ENCODE assay signal across 24 cellular contexts in the genomic region with DNA sequence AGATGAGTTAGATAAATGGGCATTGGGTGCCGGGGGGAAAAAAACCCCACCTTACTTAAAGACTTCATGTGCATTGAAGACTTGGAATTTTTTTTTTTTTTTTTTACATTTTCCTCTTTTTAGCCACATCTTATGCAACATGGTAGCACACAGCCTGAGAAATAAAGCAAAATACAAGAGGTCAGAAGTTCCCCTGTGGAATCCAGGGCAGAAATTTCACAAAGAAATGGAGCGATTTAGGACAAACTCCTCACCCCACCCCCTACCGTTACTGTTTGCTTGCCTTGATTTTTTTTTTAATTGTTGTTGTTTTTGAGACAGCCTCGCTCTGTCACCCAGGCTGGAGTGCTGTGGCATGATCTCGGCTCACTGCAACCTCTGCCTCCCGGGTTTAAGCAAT.
DNase-seq lines count a peak whose midpoint lies in the region; ATAC-seq lines count a peak whose summit lies in the region.
"Had no signal": no experiment of that assay in that cellular context is flagged by ENCODE, and none has a peak within 500 bp of the region (broad histone marks: within the 10 kb centered on the region; RNA-seq: fewer than 3 reads in every experiment).

No MANE protein-coding gene starts in this region.

- H3K27me3 Mint-ChIP-seq in T-helper 1 cell treated with Interleukin-12 subunit alpha and Interleukin-12 subunit beta and Interleukin-4 antibody, amounts not matched to agents 30 μg/mL and 1 μg/mL, for 36 hours (ENCODE audit: low read depth), result no peaks in the 10 kb centered on the region
- H3K27me3 Mint-ChIP-seq in CD4-positive, CD25-positive, alpha-beta regulatory T cell, result peaks cover 27% of the 10 kb centered on the region
- no peaks in the 10 kb centered on the region for H3K27me3 Mint-ChIP-seq in T-cell
- H3K27me3 Mint-ChIP-seq in memory B cell, result peaks cover 3% of the 10 kb centered on the region
- H3K27me3 Mint-ChIP-seq: brain had no signal

- intact Hi-C loops in posterior vena cava (cut with DNase I), result loop anchor here in 1 of 2 donors (1.0 kb wide), 1 partner anchor 36 kb away; no protein-coding TSS in a partner anchor

- no peaks in the 10 kb centered on the region for H3K9me3 ChIP-seq in CD4-positive, CD25-positive, alpha-beta regulatory T cell (ENCODE audit: control insufficient read depth in 2 of 2, low read length in 2 of 2)
- H3K9me3 ChIP-seq: HAP-1, heart left ventricle, stomach, upper lobe of right lung had no signal

- H3K4me1 Mint-ChIP-seq in T-helper 1 cell treated with Interleukin-12 subunit alpha and Interleukin-12 subunit beta and Interleukin-4 antibody, amounts not matched to agents 30 μg/mL and 1 μg/mL, for 36 hours (ENCODE audit: low read depth), result peaks cover 13% of the 10 kb centered on the region
- H3K4me1 Mint-ChIP-seq in CD4-positive, CD25-positive, alpha-beta regulatory T cell, result peaks cover 0 to 20% (median 7%) of the 10 kb centered on the region in 4 donors
- H3K4me1 Mint-ChIP-seq in T-cell (peaks cover 23 to 30% (median 25%) of the 10 kb centered on the region in 3 donors), memory B cell (peaks cover 5% of the 10 kb centered on the region)

- DNase-seq in T-helper 1 cell, result no peak
- no peak for DNase-seq in CD4-positive, CD25-positive, alpha-beta regulatory T cell
- no peak for DNase-seq in T-cell
- no peak for DNase-seq in memory B cell (ENCODE audit: low spot score in 2 of 2)
- no peak for DNase-seq in cortex of kidney (lab: John Stamatoyannopoulos, UW)
- DNase-seq in posterior vena cava (ENCODE audit: low spot score), result no peak
- DNase-seq: activated CD4-positive, alpha-beta T cell treated with anti-CD3 and anti-CD28 coated beads for 1 hour; AML-193; Calu3; EL; heart left ventricle; left ventricle myocardium superior; NCI-H1105 treated with DMSO at 0.1 percent for 48 hours; NCI-H510A; stimulated activated CD4-positive, alpha-beta T cell treated with anti-CD3 and anti-CD28 coated beads, Interleukin-4, amount 100 ng/mL, for 1 hour; stomach; upper lobe of right lung had no signal

- CTCF ChIA-PET in T-cell (lab: Charles Lee), result interaction anchor here in 1 of 2 donors (0.7 kb wide), 1 partner anchor 309 kb away, joined by 3 read pairs; no protein-coding TSS in a partner anchor

- ATAC-seq in CD4-positive, CD25-positive, alpha-beta regulatory T cell (ENCODE audit: low read depth in 2 of 2), result no peak
- ATAC-seq in T-cell (replicated peaks in 1 of 4), result no peak
- no peak for ATAC-seq in memory B cell (ENCODE audit: low read depth)
- no peak for ATAC-seq in HG03159 (IDR thresholded peaks at IDR 0.05; ENCODE audit: unreplicated experiment)
- ATAC-seq: heart left ventricle, left ventricle myocardium superior, SK-N-SH treated with all-trans-retinoic acid at 6 μM for 48 hours, upper lobe of right lung had no signal

- H3K4me1 ChIP-seq in CD4-positive, CD25-positive, alpha-beta regulatory T cell (ENCODE audit: control insufficient read depth, insufficient read depth, low read length, poor library complexity, severe bottlenecking), result no peaks in the 10 kb centered on the region

- peak overlapping the region; percentile 90 for H3K27ac Mint-ChIP-seq in T-helper 1 cell treated with Interleukin-12 subunit alpha and Interleukin-12 subunit beta and Interleukin-4 antibody, amounts not matched to agents 30 μg/mL and 1 μg/mL, for 36 hours
- H3K27ac Mint-ChIP-seq in CD4-positive, CD25-positive, alpha-beta regulatory T cell, result peak overlapping the region in 1 of 3 donors; percentile 83
- H3K27ac Mint-ChIP-seq in T-cell, result peak overlapping the region; percentile 88 to 95
- peak overlapping the region; percentile 84 for H3K27ac Mint-ChIP-seq in memory B cell
- H3K27ac Mint-ChIP-seq: brain had no signal

- H3K27ac ChIP-seq in CD4-positive, CD25-positive, alpha-beta regulatory T cell (ENCODE audit: insufficient read depth, low read length, poor library complexity, severe bottlenecking), result no peak overlapping the region
- H3K27ac ChIP-seq: 22Rv1, RWPE1 had no signal

- no peak overlapping the region for H3K4me3 ChIP-seq in CD4-positive, CD25-positive, alpha-beta regulatory T cell (ENCODE audit: low read depth, low read length)
- H3K4me3 ChIP-seq: HAP-1, stomach had no signal

- no peaks in the 10 kb centered on the region for H3K36me3 Mint-ChIP-seq in T-helper 1 cell treated with Interleukin-12 subunit alpha and Interleukin-12 subunit beta and Interleukin-4 antibody, amounts not matched to agents 30 μg/mL and 1 μg/mL, for 36 hours (ENCODE audit: low read depth)
- no peaks in the 10 kb centered on the region for H3K36me3 Mint-ChIP-seq in CD4-positive, CD25-positive, alpha-beta regulatory T cell
- H3K36me3 Mint-ChIP-seq in T-cell (no peaks in the 10 kb centered on the region), memory B cell (no peaks in the 10 kb centered on the region)
- H3K36me3 Mint-ChIP-seq: brain had no signal

- H3K9me3 Mint-ChIP-seq in T-helper 1 cell treated with Interleukin-12 subunit alpha and Interleukin-12 subunit beta and Interleukin-4 antibody, amounts not matched to agents 30 μg/mL and 1 μg/mL, for 36 hours, result no peaks in the 10 kb centered on the region
- H3K9me3 Mint-ChIP-seq in CD4-positive, CD25-positive, alpha-beta regulatory T cell, result no peaks in the 10 kb centered on the region
- H3K9me3 Mint-ChIP-seq in T-cell (no peaks in the 10 kb centered on the region), memory B cell (no peaks in the 10 kb centered on the region)

- POLR2A ChIA-PET in T-cell (lab: Charles Lee), result no interaction called here

- no peaks in the 10 kb centered on the region for H3K27me3 ChIP-seq in CD4-positive, CD25-positive, alpha-beta regulatory T cell (ENCODE audit: control insufficient read depth, insufficient read depth, low read length)
- H3K27me3 ChIP-seq: heart left ventricle, stomach, upper lobe of right lung had no signal

- H3K4me3 Mint-ChIP-seq in T-helper 1 cell treated with Interleukin-12 subunit alpha and Interleukin-12 subunit beta and Interleukin-4 antibody, amounts not matched to agents 30 μg/mL and 1 μg/mL, for 36 hours, result no peak overlapping the region
- H3K4me3 Mint-ChIP-seq in CD4-positive, CD25-positive, alpha-beta regulatory T cell, result peak overlapping the region in 3 of 4 donors; percentile 61 to 80 (median 73)
- H3K4me3 Mint-ChIP-seq in T-cell (peak overlapping the region; percentile 67 to 75 (median 73)), memory B cell (peak overlapping the region; percentile 69)

- H3K36me3 ChIP-seq in CD4-positive, CD25-positive, alpha-beta regulatory T cell (ENCODE audit: control insufficient read depth, insufficient read depth, low read length), result no peaks in the 10 kb centered on the region
- H3K36me3 ChIP-seq: HAP-1, stomach, upper lobe of right lung had no signal
